In the genomic region with DNA sequence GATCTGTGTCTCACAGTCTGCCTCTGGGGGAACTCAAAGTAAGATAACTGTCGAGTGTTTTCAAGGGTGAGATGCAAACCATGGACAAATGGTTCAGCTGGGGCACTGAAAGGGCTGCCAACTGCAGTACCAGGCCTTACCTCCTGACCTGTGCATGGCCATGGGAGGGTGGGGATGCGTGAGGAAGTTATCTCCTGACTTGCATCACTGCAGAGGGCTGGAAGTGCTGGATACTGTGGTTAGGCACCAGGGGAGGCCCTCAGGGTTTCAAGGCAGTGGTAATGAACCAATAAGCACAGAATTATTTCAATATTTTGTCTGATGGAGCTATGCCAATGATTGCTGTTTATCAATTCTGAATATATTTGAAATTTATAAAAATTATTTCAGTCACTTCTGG, we compare ENCODE assay signal across 25 cellular contexts.
"Had no signal": no experiment of that assay in that cellular context is flagged by ENCODE, and none has a peak within 500 bp of the region (broad histone marks: within the 10 kb centered on the region; RNA-seq: fewer than 3 reads in every experiment).

No MANE protein-coding gene starts in this region.

- H3K36me3 ChIP-seq: brain microvascular endothelial cell, left lung, transverse colon, vagina had no signal

- H3K79me2 ChIP-seq: hepatocyte had no signal

- H3K4me1 ChIP-seq: left lung, transverse colon, vagina had no signal

- H3K27me3 ChIP-seq: brain microvascular endothelial cell, hepatocyte, left lung, transverse colon, vagina had no signal

- H2AFZ ChIP-seq: hepatocyte had no signal

- H3K36me3 Mint-ChIP-seq: activated CD4-positive, alpha-beta memory T cell treated with anti-CD3 and anti-CD28 coated beads for 36 hours; activated CD8-positive, alpha-beta memory T cell treated with anti-CD3 and anti-CD28 coated beads, Interleukin-2, amount 10 ng/mL, durations not matched to agents 7 days and 5 days; immature natural killer cell; mesothelial cell of epicardium; natural killer cell; stimulated activated naive B cell treated with anti-CD40 and anti-IgM and Interleukin-4, amounts not matched to agents 10 μg/mL and 1 μg/mL and 100 μg/mL, for 72 hours had no signal

- H3K9me3 ChIP-seq: transverse colon, vagina had no signal

- DNase-seq: activated CD4-positive, alpha-beta memory T cell treated with anti-CD3 and anti-CD28 coated beads for 36 hours; activated CD4-positive, alpha-beta T cell treated with anti-CD3 and anti-CD28 coated beads for 48 hours; activated CD8-positive, alpha-beta memory T cell treated with anti-CD3 and anti-CD28 coated beads, Interleukin-2, amount 10 ng/mL, durations not matched to agents 7 days and 5 days; activated T-cell treated with anti-CD3 and anti-CD28 coated beads for 4 hours; aorta; brain microvascular endothelial cell; central memory CD4-positive, alpha-beta T cell; dermis blood vessel endothelial cell; effector CD8-positive, alpha-beta T cell; foreskin melanocyte; immature natural killer cell; kidney glomerular epithelial cell; left lung; natural killer cell; stimulated activated CD4-positive, alpha-beta T cell treated with anti-CD3 and anti-CD28 coated beads, Interleukin-15, amount 100 ng/mL, for 24 hours; stimulated activated CD8-positive, alpha-beta memory T cell treated with anti-CD3 and anti-CD28 coated beads, Interleukin-4, amount 100 ng/mL, for 48 hours; stimulated activated naive B cell treated with anti-CD40 and anti-IgM and Interleukin-4, amounts not matched to agents 10 μg/mL and 1 μg/mL and 100 μg/mL, for 72 hours; transverse colon had no signal

- ATAC-seq: activated CD8-positive, alpha-beta memory T cell treated with anti-CD3 and anti-CD28 coated beads, Interleukin-2, amount 10 ng/mL, durations not matched to agents 7 days and 5 days; activated naive CD4-positive, alpha-beta T cell treated with anti-CD3 and anti-CD28 coated beads, Interleukin-2, amount 50 U/mL, for 72 hours; left lung; natural killer cell; sciatic nerve; stimulated activated naive B cell treated with anti-CD40 and anti-IgM and Interleukin-4, amounts not matched to agents 10 μg/mL and 1 μg/mL and 100 μg/mL, for 72 hours had no signal

- H3K4me1 Mint-ChIP-seq: activated CD8-positive, alpha-beta memory T cell treated with anti-CD3 and anti-CD28 coated beads, Interleukin-2, amount 10 ng/mL, durations not matched to agents 7 days and 5 days; immature natural killer cell; mesothelial cell of epicardium; natural killer cell; stimulated activated naive B cell treated with anti-CD40 and anti-IgM and Interleukin-4, amounts not matched to agents 10 μg/mL and 1 μg/mL and 100 μg/mL, for 72 hours had no signal

- H3K27ac ChIP-seq: brain microvascular endothelial cell, hepatocyte, left lung, transverse colon, vagina had no signal

- H3K27ac Mint-ChIP-seq: activated CD4-positive, alpha-beta memory T cell treated with anti-CD3 and anti-CD28 coated beads for 36 hours; activated CD8-positive, alpha-beta memory T cell treated with anti-CD3 and anti-CD28 coated beads, Interleukin-2, amount 10 ng/mL, durations not matched to agents 7 days and 5 days; activated naive CD4-positive, alpha-beta T cell treated with anti-CD3 and anti-CD28 coated beads, Interleukin-2, amount 50 U/mL, for 72 hours; immature natural killer cell; mesothelial cell of epicardium; natural killer cell; stimulated activated naive B cell treated with anti-CD40 and anti-IgM and Interleukin-4, amounts not matched to agents 10 μg/mL and 1 μg/mL and 100 μg/mL, for 72 hours had no signal

- H3K4me2 ChIP-seq: hepatocyte, smooth muscle cell had no signal

- H3K4me3 ChIP-seq: hepatocyte, left lung, lung, smooth muscle cell, transverse colon, vagina had no signal

- H3K4me3 Mint-ChIP-seq: activated CD4-positive, alpha-beta memory T cell treated with anti-CD3 and anti-CD28 coated beads for 36 hours; activated CD8-positive, alpha-beta memory T cell treated with anti-CD3 and anti-CD28 coated beads, Interleukin-2, amount 10 ng/mL, durations not matched to agents 7 days and 5 days; immature natural killer cell; mesothelial cell of epicardium; natural killer cell; stimulated activated naive B cell treated with anti-CD40 and anti-IgM and Interleukin-4, amounts not matched to agents 10 μg/mL and 1 μg/mL and 100 μg/mL, for 72 hours had no signal
